Comparison of ENCODE assay signal across 8 cellular contexts in the genomic region with DNA sequence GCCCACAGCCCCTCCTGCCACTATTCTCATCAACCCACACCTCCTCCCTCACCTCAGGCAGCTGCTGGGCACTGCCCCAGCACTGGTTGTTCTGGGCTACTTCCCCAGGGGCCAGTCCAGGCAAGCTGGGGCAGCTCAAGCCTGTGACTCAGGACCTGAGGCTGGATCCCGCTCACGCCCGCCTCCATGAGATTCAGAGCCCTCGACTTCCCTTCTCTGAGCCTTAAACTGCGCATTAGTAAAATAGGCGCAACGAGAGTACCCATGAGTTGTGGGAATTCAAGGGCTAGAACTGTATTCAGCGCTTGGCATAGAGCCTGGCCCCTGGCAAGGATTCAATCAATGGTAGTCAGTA. TPM values are rescaled to one million over a fixed set of nuclear protein-coding genes. Genes with fewer than 3 reads are reported as not detected.
DNase-seq lines count a peak whose midpoint lies in the region; ATAC-seq and TF ChIP-seq lines count a peak whose summit lies in the region.

No MANE protein-coding gene starts in this region.

- H3K36me3 Mint-ChIP-seq in activated CD8-positive, alpha-beta T cell treated with anti-CD3 and anti-CD28 coated beads, Interleukin-2, amount 10 ng/mL, durations not matched to agents 7 days and 5 days (ENCODE audit: low read depth), result peaks cover 15% of the 10 kb centered on the region

- H3K4me1 Mint-ChIP-seq in activated CD8-positive, alpha-beta T cell treated with anti-CD3 and anti-CD28 coated beads, Interleukin-2, amount 10 ng/mL, durations not matched to agents 7 days and 5 days (ENCODE audit: low read depth), result peaks cover 72% of the 10 kb centered on the region

- intact Hi-C loops in heart left ventricle (cut with DNase I) (loop anchor here (2.0 to 10.0 kb wide), 12 partner anchors 38 to 540 kb away; partner anchors contain the start of gene TSPAN18 (in 3 of the 10)), posterior vena cava (cut with DNase I) (loop anchor here (5.0 to 10.0 kb wide), 2 partner anchors 348 to 350 kb away; no protein-coding TSS in a partner anchor)

- ATAC-seq in activated CD8-positive, alpha-beta T cell treated with anti-CD3 and anti-CD28 coated beads, Interleukin-2, amount 10 ng/mL, durations not matched to agents 7 days and 5 days, result no peak
- ATAC-seq in heart left ventricle, result peak; percentile 64 to 71 (median 66)
- no peak for ATAC-seq in HG03135 (IDR thresholded peaks at IDR 0.05; ENCODE audit: unreplicated experiment)
- ATAC-seq in GM18858 (IDR thresholded peaks at IDR 0.05; ENCODE audit: unreplicated experiment), result no peak

- 4 to 9% (median 6%) methylated on average over 8 of the region's 8 CpGs for WGBS in heart left ventricle, 4 donors

- CTCF ChIA-PET in activated CD8-positive, alpha-beta T cell treated with anti-CD3 and anti-CD28 coated beads, Interleukin-2, amount 10 ng/mL, durations not matched to agents 7 days and 5 days (lab: Charles Lee), result interaction anchor here (0.5 to 3.7 kb wide), 9 partner anchors 9 to 53 kb away, joined by 3 to 25 read pairs (median 10); no protein-coding TSS in a partner anchor

- no peak for TF ChIP-seq CTCF in heart left ventricle (IDR thresholded peaks at IDR 0.05)

- peak overlapping the region; percentile 21 to 74 (median 60) for H3K4me3 ChIP-seq in heart left ventricle

- peaks cover 19 to 62% (median 42%) of the 10 kb centered on the region in 12 donors for H3K4me1 ChIP-seq in heart left ventricle

- H3K27me3 Mint-ChIP-seq in activated CD8-positive, alpha-beta T cell treated with anti-CD3 and anti-CD28 coated beads, Interleukin-2, amount 10 ng/mL, durations not matched to agents 7 days and 5 days (ENCODE audit: low read depth), result no peaks in the 10 kb centered on the region

- POLR2A ChIA-PET in activated CD8-positive, alpha-beta T cell treated with anti-CD3 and anti-CD28 coated beads, Interleukin-2, amount 10 ng/mL, durations not matched to agents 7 days and 5 days (lab: Charles Lee), result interaction anchor here (1.4 to 3.1 kb wide), 3 partner anchors 10 to 32 kb away, joined by 4 to 15 read pairs (median 13); no protein-coding TSS in a partner anchor

- peak overlapping the region; percentile 87 for H3K4me3 Mint-ChIP-seq in activated CD8-positive, alpha-beta T cell treated with anti-CD3 and anti-CD28 coated beads, Interleukin-2, amount 10 ng/mL, durations not matched to agents 7 days and 5 days

- no peaks in the 10 kb centered on the region for H3K36me3 ChIP-seq in heart left ventricle

- H3K27ac ChIP-seq in heart left ventricle, result peak overlapping the region; percentile 90 to 99 (median 96)

- H3K9me3 ChIP-seq in heart left ventricle, result no peaks in the 10 kb centered on the region

- no peaks in the 10 kb centered on the region for H3K9me3 Mint-ChIP-seq in activated CD8-positive, alpha-beta T cell treated with anti-CD3 and anti-CD28 coated beads, Interleukin-2, amount 10 ng/mL, durations not matched to agents 7 days and 5 days (ENCODE audit: insufficient read depth)

- H3K27ac Mint-ChIP-seq in activated CD8-positive, alpha-beta T cell treated with anti-CD3 and anti-CD28 coated beads, Interleukin-2, amount 10 ng/mL, durations not matched to agents 7 days and 5 days, result peak overlapping the region; percentile 78

- H3K27me3 ChIP-seq in heart left ventricle, result no peaks in the 10 kb centered on the region

- peak; percentile 49 for DNase-seq in NCI-H82 (lab: John Stamatoyannopoulos, UW)
- DNase-seq in NCI-H82 treated with DMSO at 0.1 percent for 48 hours (lab: John Stamatoyannopoulos, UW; ENCODE audit: unreplicated experiment), result no peak
- DNase-seq in NCI-H1105 (lab: John Stamatoyannopoulos, UW), result peak; percentile 86
- no peak for DNase-seq in activated CD8-positive, alpha-beta T cell treated with anti-CD3 and anti-CD28 coated beads, Interleukin-2, amount 10 ng/mL, durations not matched to agents 7 days and 5 days
- DNase-seq in heart left ventricle, result peak; percentile 74 to 93 (median 89)
- DNase-seq in posterior vena cava (ENCODE audit: low spot score), result peak; percentile 96

- TF ChIP-seq POLR2A in heart left ventricle (IDR thresholded peaks at IDR 0.05), result no peak

RNA-seq across cellular contexts. Expression of gene CD82, which starts 0.8 kb away (rescaled TPM):
- 10 to 100 TPM; 68.2 to 72.9 TPM for total RNA-seq in activated CD8-positive, alpha-beta T cell treated with anti-CD3 and anti-CD28 coated beads, Interleukin-2, amount 10 ng/mL, durations not matched to agents 7 days and 5 days
- total RNA-seq in heart left ventricle, result 10 to 100 TPM; 20.1 to 76.2 (median 37.3) TPM
- polyA plus RNA-seq in heart left ventricle, result 10 to 100 TPM; 25.2 to 48.6 TPM
- 10 to 100 TPM; 26.8 to 28.6 TPM for total RNA-seq in posterior vena cava

Comparison
In these comparisons a context has a peak if more than half of its experiments do, and no peak if none do; other contexts are left out.
1. DNase-seq: peak in NCI-H82 (single experiment), NCI-H1105 (single experiment), heart left ventricle (5 of 5) and posterior vena cava (single experiment); none in NCI-H82 treated with DMSO at 0.1 percent for 48 hours (single experiment) and activated CD8-positive, alpha-beta T cell treated with anti-CD3 and anti-CD28 coated beads, Interleukin-2, amount 10 ng/mL, durations not matched to agents 7 days and 5 days (single experiment).
2. ATAC-seq: peak in heart left ventricle (4 of 4); none in activated CD8-positive, alpha-beta T cell treated with anti-CD3 and anti-CD28 coated beads, Interleukin-2, amount 10 ng/mL, durations not matched to agents 7 days and 5 days (single experiment), HG03135 (single experiment) and GM18858 (single experiment).